20 cellular contexts compared by ENCODE assay signal in genomic region chr6:54700158-54700557, GRCh38.
DNase-seq lines count a peak whose midpoint lies in the region; ATAC-seq and TF ChIP-seq lines count a peak whose summit lies in the region.
"Had no signal": no experiment of that assay in that cellular context is flagged by ENCODE, and none has a peak within 500 bp of the region (broad histone marks: within the 10 kb centered on the region; RNA-seq: fewer than 3 reads in every experiment).

No MANE protein-coding gene starts in this region.

- H3K4me1 ChIP-seq in OCI-LY3 (ENCODE audit: low read length): peaks cover 42% of the 10 kb centered on the region
- H3K4me1 ChIP-seq in suprapubic skin: peaks cover 13% of the 10 kb centered on the region
- no peaks in the 10 kb centered on the region for H3K4me1 ChIP-seq in left lung

- peak; percentile 35 for ATAC-seq in left colon
- ATAC-seq in left lung: no peak
- ATAC-seq: CD8-positive, alpha-beta T cell had no signal

- TF ChIP-seq EP300 in suprapubic skin (IDR thresholded peaks at IDR 0.05): no peak

- H3K27me3 ChIP-seq in OCI-LY3 (ENCODE audit: low read depth, low read length) (no peaks in the 10 kb centered on the region), suprapubic skin (no peaks in the 10 kb centered on the region), left lung (no peaks in the 10 kb centered on the region)
- H3K27me3 ChIP-seq: BLaER1 treated with 17β-estradiol and CSF1 and Interleukin-3, amounts not matched to agents 10 nM and 100 nM had no signal

- H3K79me2 ChIP-seq in OCI-LY3 (ENCODE audit: low read length): no peaks in the 10 kb centered on the region

- intact Hi-C loops in left colon (cut with DNase I, micrococcal nuclease): no loop called here
- intact Hi-C loops in left lung (cut with DNase I): no loop called here

- peak; percentile 14 for DNase-seq in epithelial cell of prostate (ENCODE audit: low read depth, low spot score)
- no peak for DNase-seq in left colon
- no peak for DNase-seq in suprapubic skin (ENCODE audit: low spot score in 2 of 2)
- DNase-seq in H4 (ENCODE audit: low spot score): no peak
- DNase-seq in AG08395 (ENCODE audit: low spot score): no peak
- DNase-seq in left lung: no peak
- DNase-seq: CD8-positive, alpha-beta T cell; DMS79 treated with DMSO at 0.1 percent for 48 hours; H9; NCI-H1417; NCI-H187 treated with DMSO at 0.1 percent for 48 hours; NCI-H2227 treated with DMSO at 0.1 percent for 48 hours; NCI-H510A treated with DMSO at 0.1 percent for 48 hours; NCI-H774; RPMI8226; SIG-M5 had no signal

- 52% methylated on average over 2 of the region's 2 CpGs for WGBS in suprapubic skin

- H3K9me3 ChIP-seq in OCI-LY3 (ENCODE audit: insufficient read depth, low read length) (no peaks in the 10 kb centered on the region), suprapubic skin (no peaks in the 10 kb centered on the region), left lung (no peaks in the 10 kb centered on the region)
- H3K9me3 ChIP-seq: BLaER1 treated with 17β-estradiol and CSF1 and Interleukin-3, amounts not matched to agents 10 nM and 100 nM had no signal

- H3K27ac ChIP-seq in OCI-LY3 (ENCODE audit: low read length) (no peak overlapping the region), epithelial cell of prostate (peak overlapping the region; percentile 86), suprapubic skin (peak overlapping the region; percentile 63), left lung (no peak overlapping the region)
- H3K27ac ChIP-seq: BLaER1 treated with 17β-estradiol and CSF1 and Interleukin-3, amounts not matched to agents 10 nM and 100 nM; HL-60; KMS-11 had no signal

- TF ChIP-seq POLR2A in suprapubic skin (IDR thresholded peaks at IDR 0.05): no peak

- no peak overlapping the region for H3K9ac ChIP-seq in OCI-LY3 (ENCODE audit: low read length)
- H3K9ac ChIP-seq: BLaER1 treated with 17β-estradiol and CSF1 and Interleukin-3, amounts not matched to agents 10 nM and 100 nM; KMS-11 had no signal

- H3K4me3 ChIP-seq in OCI-LY3 (ENCODE audit: low read length): no peak overlapping the region
- H3K4me3 ChIP-seq in suprapubic skin: no peak overlapping the region
- H3K4me3 ChIP-seq in left lung: no peak overlapping the region
- H3K4me3 ChIP-seq: BLaER1 treated with 17β-estradiol and CSF1 and Interleukin-3, amounts not matched to agents 10 nM and 100 nM had no signal

- H3K4me2 ChIP-seq in OCI-LY3 (ENCODE audit: low read length): 0 out of 2 replicates have a peak overlapping the region, but pooled peaks have one; percentile 16
- H3K4me2 ChIP-seq: BLaER1 treated with 17β-estradiol and CSF1 and Interleukin-3, amounts not matched to agents 10 nM and 100 nM; KMS-11 had no signal

- no peaks in the 10 kb centered on the region for H3K36me3 ChIP-seq in OCI-LY3 (replicated peaks; ENCODE audit: low read depth, low read length)
- H3K36me3 ChIP-seq in suprapubic skin: no peaks in the 10 kb centered on the region
- no peaks in the 10 kb centered on the region for H3K36me3 ChIP-seq in left lung
- H3K36me3 ChIP-seq: BLaER1 treated with 17β-estradiol and CSF1 and Interleukin-3, amounts not matched to agents 10 nM and 100 nM had no signal

- H4K20me1 ChIP-seq in OCI-LY3 (ENCODE audit: insufficient read depth, low read length): no peaks in the 10 kb centered on the region
- H4K20me1 ChIP-seq: BLaER1 treated with 17β-estradiol and CSF1 and Interleukin-3, amounts not matched to agents 10 nM and 100 nM had no signal

- no peak overlapping the region for H2AFZ ChIP-seq in OCI-LY3 (ENCODE audit: low read depth, low read length)

- no peak for TF ChIP-seq CTCF in OCI-LY3 (IDR thresholded peaks at IDR 0.05; ENCODE audit: low read depth, low read length)
- no peak for TF ChIP-seq CTCF in suprapubic skin (IDR thresholded peaks at IDR 0.05)
- no peak for TF ChIP-seq CTCF in left lung (IDR thresholded peaks at IDR 0.05)

Comparison
In these comparisons a context has a peak if more than half of its experiments do, and no peak if none do; other contexts are left out.
1. H3K27ac ChIP-seq: peak in epithelial cell of prostate (single experiment) and suprapubic skin (single experiment); none in OCI-LY3 (single experiment) and left lung (0 of 2).